In the genomic region with DNA sequence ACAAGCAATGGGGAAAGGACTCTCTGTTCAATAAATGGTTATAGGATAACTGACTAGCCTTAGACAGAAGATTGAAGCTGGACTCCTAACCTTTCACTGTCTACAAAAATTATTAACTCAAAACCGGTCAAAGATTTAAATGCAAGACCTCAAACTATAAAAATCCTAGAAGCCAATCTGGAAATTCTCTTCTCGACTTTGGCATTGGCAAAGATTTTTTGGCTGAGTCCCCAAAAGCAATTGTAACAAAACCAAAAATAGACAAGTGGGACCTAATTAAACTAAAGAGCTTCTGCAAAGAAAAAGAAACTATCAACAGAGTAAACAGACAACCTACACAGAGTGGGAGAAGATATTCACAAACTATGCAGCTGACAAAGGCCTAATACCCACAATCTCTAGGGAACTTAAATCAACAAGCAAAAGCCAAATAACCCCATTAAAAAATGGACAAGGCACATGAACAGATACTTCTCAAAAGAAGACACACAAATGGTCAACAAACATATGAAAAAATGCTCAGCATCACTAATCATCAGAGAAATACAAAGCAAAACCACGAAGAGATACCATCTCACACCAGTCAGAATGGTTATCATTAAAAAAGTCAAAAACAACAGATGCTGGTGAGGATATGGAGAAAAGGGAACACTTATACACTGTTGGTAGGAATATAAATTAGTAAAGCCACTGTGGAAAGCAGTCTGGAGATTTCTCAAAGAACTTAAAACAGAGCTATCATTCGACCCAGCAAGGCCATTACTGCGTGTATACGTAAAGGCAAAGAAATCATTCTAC, we compare ENCODE assay signal across 23 cellular contexts.
DNase-seq lines count a peak whose midpoint lies in the region; ATAC-seq, FAIRE-seq and TF ChIP-seq lines count a peak whose summit lies in the region.
"Had no signal": no experiment of that assay in that cellular context is flagged by ENCODE, and none has a peak within 500 bp of the region (broad histone marks: within the 10 kb centered on the region; RNA-seq: fewer than 3 reads in every experiment).

No MANE protein-coding gene starts in this region.

- H3K27ac ChIP-seq in HEK293 (ENCODE audit: extremely low read depth, low read depth, low read length) (no peak overlapping the region), GM12878 (ENCODE audit: control insufficient read depth, insufficient read depth) (no peak overlapping the region), GM23248 (no peak overlapping the region)
- H3K27ac ChIP-seq: BLaER1, gastrocnemius medialis, left lung, ovary, SK-N-MC, thyroid gland had no signal

- no peak for TF ChIP-seq EP300 in GM12878 (IDR thresholded peaks at IDR 0.05; ENCODE audit: borderline replicate concordance in 1 of 2, control insufficient read depth in 1 of 2, low read depth in 2 of 2, low read length in 2 of 2)

- no peak for TF ChIP-seq CTCF in HEK293 (tag by site-specific recombination; IDR thresholded peaks at IDR 0.05)
- no peak for TF ChIP-seq CTCF in GM12878 (IDR thresholded peaks at IDR 0.05 in 2 of 3, conservative IDR thresholded peaks at IDR 0.05 in 1 of 3; ENCODE audit: control insufficient read depth in 2 of 3, extremely low read depth in 1 of 3, insufficient read depth in 1 of 3, low read depth in 3 of 3, low read length in 3 of 3)
- no peak for TF ChIP-seq CTCF in nephron (IDR thresholded peaks at IDR 0.05; ENCODE audit: unreplicated experiment in 3 of 3)
- TF ChIP-seq CTCF in GM10266 (IDR thresholded peaks at IDR 0.05; ENCODE audit: control insufficient read depth, insufficient read depth, low read depth, missing control alignments) = no peak

- H3K79me2 ChIP-seq in GM12878 (ENCODE audit: control insufficient read depth, insufficient read depth, low read length) (no peaks in the 10 kb centered on the region), GM23248 (ENCODE audit: insufficient read depth) (no peaks in the 10 kb centered on the region)

- POLR2A ChIA-PET in HEK293 (lab: Yijun Ruan, JAX) = no interaction called here
- POLR2A ChIA-PET in GM12878 (lab: Charles Lee) = no interaction called here

- H3K4me1 ChIP-seq in HEK293 (ENCODE audit: control insufficient read depth, insufficient read depth, low read length) (no peaks in the 10 kb centered on the region), GM12878 (ENCODE audit: control insufficient read depth, insufficient read depth, low read length) (no peaks in the 10 kb centered on the region), GM23248 (ENCODE audit: insufficient read depth) (peaks cover 28% of the 10 kb centered on the region)
- H3K4me1 ChIP-seq: BLaER1, left lung had no signal

- in situ Hi-C loops in GM12878 (cut with MboI) = no loop called here
- in situ Hi-C loops in GM23248 (cut with MboI) = no loop called here

- no peaks in the 10 kb centered on the region for H3K9me3 Mint-ChIP-seq in nephron

- RAD21 ChIA-PET in GM12878 (lab: Charles Lee; ENCODE audit: unreplicated experiment) = no interaction called here

- H3K36me3 ChIP-seq in HEK293 (ENCODE audit: control insufficient read depth in 2 of 2, insufficient read depth in 1 of 2, low read length in 2 of 2) (no peaks in the 10 kb centered on the region), GM12878 (ENCODE audit: control insufficient read depth in 2 of 2, insufficient read depth in 2 of 2, low read length in 1 of 2) (no peaks in the 10 kb centered on the region), GM23248 (ENCODE audit: low read depth) (no peaks in the 10 kb centered on the region)
- H3K36me3 ChIP-seq: BLaER1, gastrocnemius medialis, left lung, ovary, thyroid gland had no signal

- DNase-seq in NCI-H2107 treated with DMSO at 0.1 percent for 48 hours (lab: John Stamatoyannopoulos, UW; ENCODE audit: unreplicated experiment) = peak; percentile 38
- no peak for DNase-seq in GM12878 (ENCODE audit: low read depth, low spot score)
- DNase-seq in GM10266 (ENCODE audit: extremely low spot score) = no peak
- DNase-seq in GM23248 = no peak
- DNase-seq: activated CD4-positive, alpha-beta T cell treated with anti-CD3 and anti-CD28 coated beads for 48 hours; activated CD8-positive, alpha-beta memory T cell treated with anti-CD3 and anti-CD28 coated beads, Interleukin-2, amount 50 U/mL, for 4 hours; activated gamma-delta T cell; gastrocnemius medialis; KG1; left lung; NCI-H1694 treated with DMSO at 0.1 percent for 48 hours; NCI-H526; ovary; PC-3; small intestine; thyroid gland had no signal

- H3K27me3 Mint-ChIP-seq in nephron (ENCODE audit: low read depth) = no peaks in the 10 kb centered on the region

- no TSS peak for BruUV-seq in GM12878 (replicated peaks; lab: Mats Ljungman, UMichigan)

- H3K4me2 ChIP-seq in GM12878 (ENCODE audit: control insufficient read depth, insufficient read depth) (no peak overlapping the region), GM23248 (ENCODE audit: unreplicated experiment) (no peak overlapping the region)
- H3K4me2 ChIP-seq: BLaER1 had no signal

- TF ChIP-seq RAD21 in GM12878 (IDR thresholded peaks at IDR 0.05; ENCODE audit: insufficient read depth, low read depth, low read length) = no peak

- H2AFZ ChIP-seq in GM12878 (ENCODE audit: control insufficient read depth, low read depth, low read length) (no peak overlapping the region), GM23248 (no peak overlapping the region)

- no peaks in the 10 kb centered on the region for H3K36me3 Mint-ChIP-seq in nephron (ENCODE audit: low read depth)

- H3K9ac ChIP-seq in GM12878 (ENCODE audit: control insufficient read depth, insufficient read depth, low read length) = no peak overlapping the region
- no peak overlapping the region for H3K9ac ChIP-seq in GM23248
- H3K9ac ChIP-seq: BLaER1 had no signal

- ATAC-seq in GM12878 (no peak), GM21528 (IDR thresholded peaks at IDR 0.05; ENCODE audit: low FRiP score, unreplicated experiment) (no peak)
- ATAC-seq: gastrocnemius medialis, left lung, PC-3 had no signal

- peaks cover 19% of the 10 kb centered on the region for H3K4me1 Mint-ChIP-seq in nephron

- WGBS in GM12878 (ENCODE audit: insufficient coverage, insufficient replicate concordance, low lambda C conversion rate, missing lambda C conversion rate) = 41% methylated on average over 6 of the region's 6 CpGs
- 77 to 78% methylated on average over 6 of the region's 6 CpGs for WGBS in GM23248 (ENCODE audit: low coverage in 1 of 2, low lambda C conversion rate in 2 of 2, missing lambda C conversion rate in 2 of 2), 2 experiments

- H3K9me2 ChIP-seq in GM23248 (ENCODE audit: insufficient read depth) = no peaks in the 10 kb centered on the region

- H3K27me3 ChIP-seq in GM12878 (replicated peaks in 1 of 2; ENCODE audit: control insufficient read depth in 2 of 2, insufficient read depth in 2 of 2, low read length in 1 of 2) = no peaks in the 10 kb centered on the region; a peak in 2 of 4 replicates
- H3K27me3 ChIP-seq in GM23248 (replicated peaks; ENCODE audit: insufficient read depth) = no peaks in the 10 kb centered on the region
- H3K27me3 ChIP-seq: BLaER1, gastrocnemius medialis, left lung, ovary, thyroid gland had no signal

- H3K9me3 ChIP-seq in HEK293 (ENCODE audit: control insufficient read depth, insufficient read depth, low read depth, low read length) (no peaks in the 10 kb centered on the region), GM12878 (replicated peaks; ENCODE audit: control insufficient read depth, insufficient read depth, low read length) (no peaks in the 10 kb centered on the region), GM23248 (ENCODE audit: low read depth) (no peaks in the 10 kb centered on the region)
- H3K9me3 ChIP-seq: BLaER1, gastrocnemius medialis, left lung, ovary, thyroid gland had no signal

- H3K4me3 Mint-ChIP-seq in nephron = no peak overlapping the region

- no peak for TF ChIP-seq POLR2A in GM12878 (IDR thresholded peaks at IDR 0.05; ENCODE audit: low read depth, low read length)

- FAIRE-seq in GM12878 (lab: Jason Lieb, UNC) = peak; percentile 95
- FAIRE-seq: GM18507, H1, small intestine had no signal

- CTCF ChIA-PET in HEK293 (lab: Yijun Ruan, JAX) (interaction anchor here (0.7 kb wide), 1 partner anchor 320 kb away, joined by 3 read pairs; no protein-coding TSS in a partner anchor), GM12878 (lab: Yijun Ruan, JAX) (interaction anchor here (1.3 kb wide), 1 partner anchor 515 kb away, joined by 3 read pairs; no protein-coding TSS in a partner anchor)

- H4K20me1 ChIP-seq in GM12878 (ENCODE audit: control insufficient read depth, insufficient read depth) = no peaks in the 10 kb centered on the region
- no peaks in the 10 kb centered on the region for H4K20me1 ChIP-seq in GM23248 (ENCODE audit: insufficient read depth)
- H4K20me1 ChIP-seq: BLaER1 had no signal

- peak overlapping the region in 2 of 3 experiments; percentile 39 to 65 for H3K27ac Mint-ChIP-seq in nephron

- no peaks in the 10 kb centered on the region; the same call in 1 of the 2 replicates for H3F3A ChIP-seq in GM23248 (ENCODE audit: insufficient read depth)

- intact Hi-C loops in GM12878 (cut with micrococcal nuclease; ENCODE audit: unreplicated experiment) = no loop called here

- H3K4me3 ChIP-seq in HEK293 (ENCODE audit: low read depth, low read length) = no peak overlapping the region
- H3K4me3 ChIP-seq in GM12878 = no peak overlapping the region
- no peak overlapping the region for H3K4me3 ChIP-seq in GM23248
- H3K4me3 ChIP-seq: BLaER1, gastrocnemius medialis, left lung, ovary, SK-N-MC, thyroid gland had no signal

- SMC1A ChIA-PET in GM12878 (lab: Charles Lee; ENCODE audit: uncharacterized antibody, unreplicated experiment) = interaction anchor here (1.3 kb wide), 1 partner anchor 26 kb away, joined by 4 read pairs; no protein-coding TSS in a partner anchor

TF ChIP-seq in HEK293, 187 proteins besides CTCF, POLR2A, EP300 and RAD21 (continues in another document):
- TF ChIP-seq FEZF1 (tag by site-specific recombination; IDR thresholded peaks at IDR 0.05) (peak; percentile 77), GLI2 (tag by site-specific recombination; IDR thresholded peaks at IDR 0.05; ENCODE audit: borderline replicate concordance, low read depth) (no peak), EGR2 (tag by site-specific recombination; IDR thresholded peaks at IDR 0.05; ENCODE audit: low read depth) (peak; percentile 95), ZFHX2 (tag by site-specific recombination; conservative IDR thresholded peaks at IDR 0.05) (peak; percentile 96), REPIN1 (tag by site-specific recombination; IDR thresholded peaks at IDR 0.05; ENCODE audit: low read depth) (no peak)

TF ChIP-seq in GM12878, 131 proteins besides CTCF, POLR2A, EP300 and RAD21 (continues in another document):
- TF ChIP-seq SREBF1 (IDR thresholded peaks at IDR 0.05; ENCODE audit: low read length) = no peak
- no peak for TF ChIP-seq MXI1 (IDR thresholded peaks at IDR 0.05; ENCODE audit: low read depth, low read length)
- TF ChIP-seq LARP7 (IDR thresholded peaks at IDR 0.05) = no peak
- no peak for TF ChIP-seq PML (IDR thresholded peaks at IDR 0.05; ENCODE audit: low read length)
